8 cellular contexts compared by ENCODE assay signal in genomic region chr1:236063919-236064673, GRCh38. TPM values are rescaled to one million over a fixed set of nuclear protein-coding genes. Genes with fewer than 3 reads are reported as not detected.
DNase-seq lines count a peak whose midpoint lies in the region; ATAC-seq and TF ChIP-seq lines count a peak whose summit lies in the region.

No MANE protein-coding gene starts in this region.

- intact Hi-C loops in activated naive CD4-positive, alpha-beta T cell treated with anti-CD3 and anti-CD28 coated beads for 36 hours (cut with micrococcal nuclease), result loop anchor here (10.0 kb wide), 3 partner anchors 149 to 419 kb away; partner anchors contain the start of gene GNG4
- intact Hi-C loops in Right ventricle myocardium inferior (cut with DNase I), result loop anchor here (5.0 to 10.0 kb wide), 2 partner anchors 42 to 199 kb away; partner anchors contain the start of gene LYST

- H3K27ac Mint-ChIP-seq in activated naive CD4-positive, alpha-beta T cell treated with anti-CD3 and anti-CD28 coated beads for 36 hours, result no peak overlapping the region

- POLR2A ChIA-PET in GM10248 (lab: Yijun Ruan, JAX), result no interaction called here

- CTCF ChIA-PET in GM10248 (lab: Yijun Ruan, JAX), result interaction anchor here (0.7 to 2.2 kb wide), 5 partner anchors 10 to 65 kb away, joined by 3 to 11 read pairs (median 3); no protein-coding TSS in a partner anchor
- CTCF ChIA-PET in activated naive CD4-positive, alpha-beta T cell treated with anti-CD3 and anti-CD28 coated beads for 36 hours (lab: Charles Lee), result interaction anchor here (0.6 kb wide), 2 partner anchors 9 to 347 kb away, joined by 3 read pairs; no protein-coding TSS in a partner anchor

- H3K27me3 Mint-ChIP-seq in activated naive CD4-positive, alpha-beta T cell treated with anti-CD3 and anti-CD28 coated beads for 36 hours (ENCODE audit: low read depth), result peaks cover 42% of the 10 kb centered on the region

- peaks cover 26% of the 10 kb centered on the region for H3K4me1 Mint-ChIP-seq in activated naive CD4-positive, alpha-beta T cell treated with anti-CD3 and anti-CD28 coated beads for 36 hours (ENCODE audit: low read depth)

- H3K36me3 Mint-ChIP-seq in activated naive CD4-positive, alpha-beta T cell treated with anti-CD3 and anti-CD28 coated beads for 36 hours (ENCODE audit: low read depth), result no peaks in the 10 kb centered on the region

- no peaks in the 10 kb centered on the region for H3K9me3 Mint-ChIP-seq in activated naive CD4-positive, alpha-beta T cell treated with anti-CD3 and anti-CD28 coated beads for 36 hours

- no peak for TF ChIP-seq CTCF in GM10248 (IDR thresholded peaks at IDR 0.05; ENCODE audit: control extremely low read depth, extremely low read depth, low read depth, missing control alignments)

- ATAC-seq in Right ventricle myocardium inferior (peak; percentile 11), GM21528 (IDR thresholded peaks at IDR 0.05; ENCODE audit: low FRiP score, unreplicated experiment) (no peak)

- DNase-seq in GM10248 (ENCODE audit: extremely low spot score) (peak; percentile 42), HK-2 (ENCODE audit: unreplicated experiment) (peak; percentile 79), Right ventricle myocardium inferior (ENCODE audit: missing footprints) (peak; percentile 85), nucleus accumbens (lab: John Stamatoyannopoulos, UW) (peak in 36 of 56 donors; percentile 5 to 68 (median 38)), OCI-M2 (lab: John Stamatoyannopoulos, UW; ENCODE audit: unreplicated experiment) (no peak), NCI-H2196 (lab: John Stamatoyannopoulos, UW; ENCODE audit: unreplicated experiment) (no peak)
- peak; percentile 18 for DNase-seq in activated naive CD4-positive, alpha-beta T cell treated with anti-CD3 and anti-CD28 coated beads for 36 hours

- H3K4me3 Mint-ChIP-seq in activated naive CD4-positive, alpha-beta T cell treated with anti-CD3 and anti-CD28 coated beads for 36 hours, result peak overlapping the region; percentile 50

RNA-seq across cellular contexts. Expression of gene NID1, which starts 0.8 kb away (rescaled TPM):
- total RNA-seq in activated naive CD4-positive, alpha-beta T cell treated with anti-CD3 and anti-CD28 coated beads for 36 hours, result under 1 TPM in 1 of 2 experiments, not detected in 1; 0.10 TPM
- 65.8 TPM for total RNA-seq in Right ventricle myocardium inferior

Comparison
In these comparisons a context has a peak if more than half of its experiments do, and no peak if none do; other contexts are left out.
1. DNase-seq: peak in GM10248 (single experiment), HK-2 (single experiment), activated naive CD4-positive, alpha-beta T cell treated with anti-CD3 and anti-CD28 coated beads for 36 hours (single experiment), Right ventricle myocardium inferior (single experiment) and nucleus accumbens (36 of 56); none in OCI-M2 (single experiment) and NCI-H2196 (single experiment).
2. RNA of gene NID1, which starts 0.8 kb away (total RNA-seq): 65.8 TPM in Right ventricle myocardium inferior (single experiment); 0.10 TPM in activated naive CD4-positive, alpha-beta T cell treated with anti-CD3 and anti-CD28 coated beads for 36 hours; every median in the first group is over 10 times any median in the second.